8 cellular contexts compared by ENCODE assay signal in genomic region chr16:67173808-67174705, GRCh38. TPM values are rescaled to one million over a fixed set of nuclear protein-coding genes. Genes with fewer than 3 reads are reported as not detected.
DNase-seq lines count a peak whose midpoint lies in the region; ATAC-seq, FAIRE-seq and TF ChIP-seq lines count a peak whose summit lies in the region.

No MANE protein-coding gene starts in this region.

- no peak overlapping the region for H3K27ac ChIP-seq in iPS-18a (ENCODE audit: low read length)

- H3K36me3 ChIP-seq in bronchial epithelial cell (ENCODE audit: control insufficient read depth, insufficient read depth, low read length) (peaks cover 5% of the 10 kb centered on the region), iPS-18a (ENCODE audit: control insufficient read depth, low read depth, low read length) (no peaks in the 10 kb centered on the region)

- ATAC-seq in GM21723 (IDR thresholded peaks at IDR 0.05; ENCODE audit: unreplicated experiment) (peak; percentile 32), sciatic nerve (peak; percentile 69), GM21528 (IDR thresholded peaks at IDR 0.05; ENCODE audit: low FRiP score, unreplicated experiment) (no peak)

- peak; percentile 45 for DNase-seq in DMS79 treated with DMSO at 0.1 percent for 48 hours (lab: John Stamatoyannopoulos, UW)
- DNase-seq in NCI-H1048 (lab: John Stamatoyannopoulos, UW): peak; percentile 11
- peak; percentile 57 for DNase-seq in T-helper 9 cell
- peak; percentile 86 for DNase-seq in bronchial epithelial cell (ENCODE audit: low read depth)
- DNase-seq in sciatic nerve (ENCODE audit: low spot score): peak; percentile 86

- H3K4me1 ChIP-seq in iPS-18a (ENCODE audit: control insufficient read depth, low read depth, low read length): peaks cover 17% of the 10 kb centered on the region

- no peak overlapping the region for H3K9ac ChIP-seq in iPS-18a (ENCODE audit: low read length)

- peak; percentile 50 for TF ChIP-seq CTCF in bronchial epithelial cell (IDR thresholded peaks at IDR 0.05; ENCODE audit: insufficient read depth, low read length, severe bottlenecking)

- H3K27me3 ChIP-seq in bronchial epithelial cell (ENCODE audit: control insufficient read depth, insufficient read depth, low read length) (no peaks in the 10 kb centered on the region), iPS-18a (ENCODE audit: control insufficient read depth, insufficient read depth, low read length) (peaks cover 93% of the 10 kb centered on the region)

- intact Hi-C loops in sciatic nerve (cut with DNase I): no loop called here

- H3K9me3 ChIP-seq in iPS-18a (ENCODE audit: control insufficient read depth, low read depth, low read length): no peaks in the 10 kb centered on the region

- H3K4me3 ChIP-seq in bronchial epithelial cell (ENCODE audit: low read depth, low read length): peak overlapping the region; percentile 34
- peak overlapping the region; percentile 57 for H3K4me3 ChIP-seq in iPS-18a (ENCODE audit: low read length)

- no peak for FAIRE-seq in bronchial epithelial cell (lab: Jason Lieb, UNC)

RNA-seq across cellular contexts. Expression of gene NOL3, which starts 3.7 kb away (rescaled TPM):
- 28.2 and 37.8 TPM in 2 replicates for total RNA-seq in bronchial epithelial cell
- total RNA-seq in sciatic nerve: 37.9 TPM

RNA-seq across cellular contexts. Expression of gene HSF4, which starts 9.5 kb away (rescaled TPM):
- total RNA-seq in bronchial epithelial cell (3.7 and 8.1 TPM in 2 replicates), sciatic nerve (123 TPM)

RNA-seq across cellular contexts. Expression of gene MATCAP1, which starts 9.7 kb away (rescaled TPM):
- total RNA-seq in bronchial epithelial cell (5.5 and 5.8 TPM in 2 replicates), sciatic nerve (25.7 TPM)

RNA-seq across cellular contexts. Expression of gene FBXL8, which starts 14.3 kb away (rescaled TPM):
- total RNA-seq in bronchial epithelial cell: 4.1 and 4.5 TPM in 2 replicates
- 10.1 TPM for total RNA-seq in sciatic nerve

RNA-seq across cellular contexts. Expression of gene TRADD, which starts 14.3 kb away (rescaled TPM):
- total RNA-seq in bronchial epithelial cell (31.9 and 35.8 TPM in 2 replicates), sciatic nerve (11.3 TPM)

Comparison
In these comparisons a context has a peak if more than half of its experiments do, and no peak if none do; other contexts are left out.
1. DNase-seq: peak in every context shown above with its lines; median percentile 86 in bronchial epithelial cell; 86 in sciatic nerve; 57 in T-helper 9 cell; 45 in DMS79 treated with DMSO at 0.1 percent for 48 hours; 11 in NCI-H1048.
2. RNA of gene HSF4, which starts 9.5 kb away (total RNA-seq): 123 TPM in sciatic nerve (single experiment); 3.7 to 8.1 TPM in bronchial epithelial cell; every median in the first group is over 10 times any median in the second.